In genomic region chr11:6116638-6117037, GRCh38 we compare ENCODE assay signal across 10 cellular contexts. TPM values are rescaled to one million over a fixed set of nuclear protein-coding genes. Genes with fewer than 3 reads are reported as not detected.
"Had no signal": no experiment of that assay in that cellular context is flagged by ENCODE, and none has a peak within 500 bp of the region (broad histone marks: within the 10 kb centered on the region; RNA-seq: fewer than 3 reads in every experiment).

No MANE protein-coding gene starts in this region.

- H3K9ac ChIP-seq: GM23248 had no signal

- H3K36me3 ChIP-seq: HAP-1 had no signal

- H3K27ac ChIP-seq: GM23248 had no signal

- ATAC-seq: HCT116, HepG2 had no signal

- DNase-seq: GM23248, GOT3, H7, HFFc6, KBM-7 had no signal

- H3K4me3 ChIP-seq: GM23248, HAP-1 had no signal

- H3K9me3 ChIP-seq: HAP-1 had no signal

- H3K4me1 ChIP-seq: HAP-1 had no signal

- H2AFZ ChIP-seq: GM23248 had no signal

RNA-seq across cellular contexts. Expression of gene OR56B4, which starts 9.2 kb away (rescaled TPM):
- total RNA-seq: GM23248, H4, H7, HepG2, HFFc6, HT1080 had no signal

RNA-seq across cellular contexts. Expression of gene OR52B2, which starts 53.5 kb away (rescaled TPM):
- total RNA-seq: GM23248, H4, H7, HepG2, HFFc6, HT1080 had no signal
